ENCODE assay signal across 23 cellular contexts in genomic region chr2:192969055-192969454, GRCh38.
"Had no signal": no experiment of that assay in that cellular context is flagged by ENCODE, and none has a peak within 500 bp of the region (broad histone marks: within the 10 kb centered on the region; RNA-seq: fewer than 3 reads in every experiment).

No MANE protein-coding gene starts in this region.

- H3K36me3 ChIP-seq: tibial nerve had no signal

- H3K27me3 Mint-ChIP-seq: activated CD4-positive, alpha-beta memory T cell treated with anti-CD3 and anti-CD28 coated beads for 36 hours; activated CD4-positive, alpha-beta T cell treated with anti-CD3 and anti-CD28 coated beads for 36 hours; progenitor cell of endocrine pancreas; stimulated activated naive CD8-positive, alpha-beta T cell treated with anti-CD3 and anti-CD28 coated beads, Interleukin-15, Interleukin-2, amounts not matched to agents 100 ng/mL and 50 ng/mL, for 24 hours had no signal

- ATAC-seq: activated CD4-positive, alpha-beta T cell treated with anti-CD3 and anti-CD28 coated beads for 36 hours; body of pancreas; left colon; WTC11 had no signal

- H3K9me3 Mint-ChIP-seq: activated CD4-positive, alpha-beta memory T cell treated with anti-CD3 and anti-CD28 coated beads for 36 hours; activated T-helper 1 cell treated with anti-CD3 and anti-CD28 coated beads, Interleukin-12 subunit alpha, Interleukin-12 subunit beta, Interleukin-2, Interleukin-4 antibody, amounts not matched to agents 30 ng/mL and 10 ng/mL and 1 ng/mL, durations not matched to agents 14 hours and 24 hours and 36 hours; neural crest cell; stimulated activated naive CD8-positive, alpha-beta T cell treated with anti-CD3 and anti-CD28 coated beads, Interleukin-15, Interleukin-2, amounts not matched to agents 100 ng/mL and 50 ng/mL, for 24 hours; WTC11 had no signal

- H3K27me3 ChIP-seq: body of pancreas, tibial nerve had no signal

- H3K4me3 Mint-ChIP-seq: activated CD4-positive, alpha-beta memory T cell treated with anti-CD3 and anti-CD28 coated beads for 36 hours; activated CD4-positive, alpha-beta T cell treated with anti-CD3 and anti-CD28 coated beads for 36 hours; activated T-helper 1 cell treated with anti-CD3 and anti-CD28 coated beads, Interleukin-12 subunit alpha, Interleukin-12 subunit beta, Interleukin-2, Interleukin-4 antibody, amounts not matched to agents 30 ng/mL and 10 ng/mL and 1 ng/mL, durations not matched to agents 14 hours and 24 hours and 36 hours; neural crest cell; stimulated activated naive CD8-positive, alpha-beta T cell treated with anti-CD3 and anti-CD28 coated beads, Interleukin-15, Interleukin-2, amounts not matched to agents 100 ng/mL and 50 ng/mL, for 24 hours; WTC11 had no signal

- H3K4me1 Mint-ChIP-seq: activated CD4-positive, alpha-beta T cell treated with anti-CD3 and anti-CD28 coated beads for 36 hours; neural crest cell; WTC11 had no signal

- H3K27ac ChIP-seq: body of pancreas, epithelial cell of prostate, skin epidermis, tibial nerve had no signal

- DNase-seq: activated CD4-positive, alpha-beta memory T cell treated with anti-CD3 and anti-CD28 coated beads for 36 hours; activated CD4-positive, alpha-beta T cell treated with anti-CD3 and anti-CD28 coated beads for 36 hours; activated naive CD4-positive, alpha-beta T cell treated with Interleukin-2 at 50 U/mL for 16 hours; activated T-cell treated with anti-CD3 and anti-CD28 coated beads for 4 hours; body of pancreas; dermis blood vessel endothelial cell; effector memory CD4-positive, alpha-beta T cell; foreskin fibroblast; hippocampal formation; islet precursor cell; left colon; midbrain; stimulated activated CD4-positive, alpha-beta T cell treated with anti-CD3 and anti-CD28 coated beads, Interleukin-15, amount 100 ng/mL, for 24 hours; stimulated activated CD4-positive, alpha-beta T cell treated with anti-CD3 and anti-CD28 coated beads, Interleukin-2, amount 100 ng/mL, for 48 hours had no signal

- H3K4me3 ChIP-seq: body of pancreas, lung, skin epidermis, tibial nerve had no signal

- H3K27ac Mint-ChIP-seq: activated CD4-positive, alpha-beta memory T cell treated with anti-CD3 and anti-CD28 coated beads for 36 hours; activated CD4-positive, alpha-beta T cell treated with anti-CD3 and anti-CD28 coated beads for 36 hours; activated T-helper 1 cell treated with anti-CD3 and anti-CD28 coated beads, Interleukin-12 subunit alpha, Interleukin-12 subunit beta, Interleukin-2, Interleukin-4 antibody, amounts not matched to agents 30 ng/mL and 10 ng/mL and 1 ng/mL, durations not matched to agents 14 hours and 24 hours and 36 hours; progenitor cell of endocrine pancreas; stimulated activated naive CD8-positive, alpha-beta T cell treated with anti-CD3 and anti-CD28 coated beads, Interleukin-15, Interleukin-2, amounts not matched to agents 100 ng/mL and 50 ng/mL, for 24 hours; WTC11 had no signal

- H3K4me1 ChIP-seq: body of pancreas, tibial nerve had no signal

- H3K36me3 Mint-ChIP-seq: activated CD4-positive, alpha-beta memory T cell treated with anti-CD3 and anti-CD28 coated beads for 36 hours; WTC11 had no signal

- H3K9me3 ChIP-seq: body of pancreas, tibial nerve had no signal
